Comparison of ENCODE assay signal across 8 cellular contexts in genomic region chr1:147242449-147243227, GRCh38. TPM values are rescaled to one million over a fixed set of nuclear protein-coding genes. Genes with fewer than 3 reads are reported as not detected.
DNase-seq lines count a peak whose midpoint lies in the region; TF ChIP-seq lines count a peak whose summit lies in the region.

CHD1L (plus strand) TSS chr1:147242684; CDS start chr1:147242704, 20 bp downstream.

- peak within 1 kb of the TSS; percentile 61 for H3K27ac Mint-ChIP-seq in neural progenitor cell

- H3K27ac ChIP-seq in neural progenitor cell: no peak within 1 kb of the TSS

- peaks cover 2% of the 10 kb centered on the region for H3K27me3 Mint-ChIP-seq in neural progenitor cell (ENCODE audit: insufficient read depth, low read depth)

- H3K9me3 ChIP-seq in HAP-1 (no peaks in the 10 kb centered on the region; the same call in 1 of the 2 replicates), MG63 (peaks cover 3% of the 10 kb centered on the region; the same call in 1 of the 2 replicates), neural progenitor cell (ENCODE audit: low read depth) (no peaks in the 10 kb centered on the region)

- TF ChIP-seq CTCF in foreskin fibroblast (IDR thresholded peaks at IDR 0.05; ENCODE audit: low read depth, low read length) (peak; percentile 88), neural progenitor cell (IDR thresholded peaks at IDR 0.05) (peak; percentile 80)

- peaks cover 26% of the 10 kb centered on the region for H3K4me1 Mint-ChIP-seq in neural progenitor cell

- peaks cover 14% of the 10 kb centered on the region for H3K36me3 Mint-ChIP-seq in neural progenitor cell

- H3K4me3 ChIP-seq in HAP-1 (peak within 1 kb of the TSS; percentile 93), MG63 (peak within 1 kb of the TSS; percentile 78), foreskin fibroblast (ENCODE audit: low read depth in 1 of 2, low read length in 2 of 2) (peak within 1 kb of the TSS; percentile 66 to 84), neural progenitor cell (peak within 1 kb of the TSS; percentile 94)

- no peaks in the 10 kb centered on the region for H3K27me3 ChIP-seq in HAP-1 (ENCODE audit: low read depth)
- H3K27me3 ChIP-seq in MG63: no peaks in the 10 kb centered on the region
- peaks cover 9% of the 10 kb centered on the region for H3K27me3 ChIP-seq in neural progenitor cell

- peak within 1 kb of the TSS; percentile 97 for H3K4me3 Mint-ChIP-seq in neural progenitor cell

- DNase-seq in GDM1 (lab: John Stamatoyannopoulos, UW) (peak; percentile 93), HAP-1 (ENCODE audit: low spot score in 2 of 2) (peak; percentile 90 to 95), MG63 (peak; percentile 97), SHP77 treated with DMSO at 0.1 percent for 48 hours (lab: John Stamatoyannopoulos, UW) (peak; percentile 93), activated gamma-delta T cell (lab: John Stamatoyannopoulos, UW) (peak; percentile 82), foreskin fibroblast (peak; percentile 96 to 99), neural progenitor cell (ENCODE audit: low spot score) (peak; percentile 97), stromal cell of bone marrow (ENCODE audit: low read depth) (peak; percentile 92)

- peaks cover 20% of the 10 kb centered on the region for H4K20me1 ChIP-seq in neural progenitor cell (ENCODE audit: low read depth)

- peak within 1 kb of the TSS; percentile 72 for H3K9ac ChIP-seq in neural progenitor cell

- in situ Hi-C loops in HAP-1 (cut with MboI; ENCODE audit: low sequenced_read_pairs): loop anchor here (5.0 kb wide), 1 partner anchor 70 kb away; the partner anchor contains the start of gene PRKAB2

- H2AFZ ChIP-seq in neural progenitor cell (replicated peaks): peak within 1 kb of the TSS; percentile 89

- H3K9me3 Mint-ChIP-seq in neural progenitor cell: peaks cover 7% of the 10 kb centered on the region

- H3K4me1 ChIP-seq in HAP-1: peaks cover 13% of the 10 kb centered on the region
- peaks cover 34% of the 10 kb centered on the region for H3K4me1 ChIP-seq in neural progenitor cell

- peak within 1 kb of the TSS; percentile 89 for H3K4me2 ChIP-seq in neural progenitor cell

- H3K36me3 ChIP-seq in HAP-1 (replicated peaks): 0 out of 2 replicates have a peak, but pooled peaks cover 2% of the 10 kb centered on the region
- H3K36me3 ChIP-seq in MG63: peaks cover 9% of the 10 kb centered on the region
- no peaks in the 10 kb centered on the region for H3K36me3 ChIP-seq in neural progenitor cell

- H3F3A ChIP-seq in neural progenitor cell (ENCODE audit: low read depth): peaks cover 16% of the 10 kb centered on the region

- peaks cover 47% of the 10 kb centered on the region for H3K79me2 ChIP-seq in neural progenitor cell (ENCODE audit: low read depth)

RNA-seq across cellular contexts. Expression of gene CHD1L, which starts in this region (rescaled TPM):
- total RNA-seq in MG63 (2014; rRNA removed; shearing (Covaris generic); ENCODE audit: low replicate concordance): 89.4 and 97.1 TPM in 2 replicates
- total RNA-seq in neural progenitor cell (ENCODE audit: low replicate concordance): 88.5 and 118 TPM in 2 replicates
